ENCODE assay signal across 29 cellular contexts in the genomic region with DNA sequence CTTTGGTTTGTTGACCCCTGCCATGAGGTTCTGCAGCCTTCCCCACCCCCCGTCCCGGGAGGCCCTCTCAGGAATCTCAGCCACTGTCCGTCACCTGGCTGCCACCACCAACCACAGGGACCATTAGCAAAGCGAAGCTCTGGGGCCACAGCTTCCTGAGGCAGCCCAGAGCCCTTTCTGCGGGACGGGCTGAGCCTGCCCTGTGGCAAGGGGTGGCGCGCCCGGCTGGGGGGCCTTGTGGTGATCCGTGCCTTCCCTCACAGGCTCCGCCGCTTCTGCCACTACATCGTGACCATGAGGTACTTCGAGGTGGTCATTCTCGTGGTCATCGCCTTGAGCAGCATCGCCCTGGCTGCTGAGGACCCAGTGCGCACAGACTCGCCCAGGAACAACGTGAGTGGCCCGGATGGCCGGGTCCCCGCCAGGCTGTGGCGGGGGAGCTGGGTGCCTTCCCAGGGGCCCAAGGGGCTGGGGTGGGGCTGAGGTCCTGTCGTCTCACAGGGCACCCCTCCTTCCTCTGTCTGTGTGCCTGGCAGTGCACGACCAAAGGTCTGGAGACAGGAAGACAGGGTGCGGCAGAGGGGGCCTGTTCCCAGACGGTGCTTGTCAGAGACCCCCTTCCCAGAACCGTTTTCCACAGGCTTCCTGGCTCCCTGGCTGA.
DNase-seq lines count a peak whose midpoint lies in the region; ATAC-seq, FAIRE-seq and TF ChIP-seq lines count a peak whose summit lies in the region.
"Had no signal": no experiment of that assay in that cellular context is flagged by ENCODE, and none has a peak within 500 bp of the region (broad histone marks: within the 10 kb centered on the region; RNA-seq: fewer than 3 reads in every experiment).

No MANE protein-coding gene starts in this region.

- no peak overlapping the region for H3K27ac ChIP-seq in colonic mucosa
- H3K27ac ChIP-seq: ascending aorta, gastroesophageal sphincter, PC-9, skin epidermis had no signal

- no peak overlapping the region for H3K4me3 Mint-ChIP-seq in T-helper 17 cell
- H3K4me3 Mint-ChIP-seq: activated naive CD8-positive, alpha-beta T cell treated with anti-CD3 and anti-CD28 coated beads, Interleukin-2, amount 10 ng/mL, durations not matched to agents 7 days and 5 days; naive thymus-derived CD8-positive, alpha-beta T cell had no signal

- ATAC-seq in HG02981 (IDR thresholded peaks at IDR 0.05; ENCODE audit: unreplicated experiment) (no peak), T-helper 17 cell (no peak)
- ATAC-seq: gastroesophageal sphincter; left ventricle myocardium superior; naive thymus-derived CD8-positive, alpha-beta T cell had no signal

- intact Hi-C loops in colonic mucosa (cut with DNase I) (no loop called here), posterior vena cava (cut with DNase I) (no loop called here)

- peak; percentile 15 for DNase-seq in 8988T
- DNase-seq in D721Med (ENCODE audit: insufficient read length, low spot score) = peak; percentile 4
- DNase-seq in colonic mucosa = peak; percentile 9
- DNase-seq in posterior vena cava (ENCODE audit: low spot score) = peak; percentile 73
- no peak for DNase-seq in NCI-H446 treated with DMSO at 0.1 percent for 48 hours (lab: John Stamatoyannopoulos, UW)
- DNase-seq in hippocampal formation (lab: John Stamatoyannopoulos, UW) = no peak
- no peak for DNase-seq in T-helper 17 cell
- DNase-seq: activated naive CD8-positive, alpha-beta T cell treated with anti-CD3 and anti-CD28 coated beads, Interleukin-2, amount 10 ng/mL, durations not matched to agents 7 days and 5 days; caudate nucleus; COR-L47; DMS79 treated with DMSO at 0.1 percent for 48 hours; GF-D8; hypothalamus; Karpas-422; left ventricle myocardium superior; NCI-H1436; NCI-H510A; occipital lobe; PC-9; SHP77 treated with DMSO at 0.1 percent for 48 hours; stimulated activated CD4-positive, alpha-beta T cell treated with anti-CD3 and anti-CD28 coated beads, Interleukin-2, amount 100 ng/mL, for 24 hours; SW 1271; trophoblast cell had no signal

- peaks cover 6% of the 10 kb centered on the region for H3K36me3 Mint-ChIP-seq in T-helper 17 cell (ENCODE audit: low read depth)
- H3K36me3 Mint-ChIP-seq: activated naive CD8-positive, alpha-beta T cell treated with anti-CD3 and anti-CD28 coated beads, Interleukin-2, amount 10 ng/mL, durations not matched to agents 7 days and 5 days; naive thymus-derived CD8-positive, alpha-beta T cell had no signal

- no peak overlapping the region for H3K4me3 ChIP-seq in colonic mucosa
- H3K4me3 ChIP-seq: ascending aorta, gastroesophageal sphincter, PC-9, skin epidermis had no signal

- no peak overlapping the region for H3K9ac ChIP-seq in colonic mucosa (ENCODE audit: low read depth in 2 of 2, low read length in 2 of 2)

- H3K27me3 ChIP-seq in colonic mucosa = no peaks in the 10 kb centered on the region
- H3K27me3 ChIP-seq: ascending aorta had no signal

- no peak overlapping the region for H3K27ac Mint-ChIP-seq in T-helper 17 cell
- H3K27ac Mint-ChIP-seq: activated naive CD8-positive, alpha-beta T cell treated with anti-CD3 and anti-CD28 coated beads, Interleukin-2, amount 10 ng/mL, durations not matched to agents 7 days and 5 days; naive thymus-derived CD8-positive, alpha-beta T cell had no signal

- no peak for FAIRE-seq in D721Med (lab: Jason Lieb, UNC)
- FAIRE-seq: endothelial cell of umbilical vein had no signal

- TF ChIP-seq CTCF in D721Med (IDR thresholded peaks at IDR 0.05; ENCODE audit: insufficient read depth, missing control alignments) = no peak
- TF ChIP-seq CTCF in colonic mucosa (IDR thresholded peaks at IDR 0.05) = no peak

- H3K27me3 Mint-ChIP-seq in T-helper 17 cell = peaks cover 58% of the 10 kb centered on the region

- no peaks in the 10 kb centered on the region for H3K36me3 ChIP-seq in colonic mucosa
- H3K36me3 ChIP-seq: ascending aorta, gastroesophageal sphincter had no signal

- H3K9me3 ChIP-seq in colonic mucosa (no peaks in the 10 kb centered on the region), T-helper 17 cell (ENCODE audit: control insufficient read depth, low read length, poor library complexity, severe bottlenecking) (no peaks in the 10 kb centered on the region)
- H3K9me3 ChIP-seq: ascending aorta, gastroesophageal sphincter had no signal

- no peaks in the 10 kb centered on the region for H3K4me1 ChIP-seq in colonic mucosa
- H3K4me1 ChIP-seq: ascending aorta, gastroesophageal sphincter had no signal

- H3K4me1 Mint-ChIP-seq in T-helper 17 cell = peaks cover 11% of the 10 kb centered on the region
- H3K4me1 Mint-ChIP-seq: activated naive CD8-positive, alpha-beta T cell treated with anti-CD3 and anti-CD28 coated beads, Interleukin-2, amount 10 ng/mL, durations not matched to agents 7 days and 5 days; naive thymus-derived CD8-positive, alpha-beta T cell had no signal

Comparison
In these comparisons a context has a peak if more than half of its experiments do, and no peak if none do; other contexts are left out.
1. DNase-seq: peak in 8988T (single experiment), D721Med (single experiment), colonic mucosa (single experiment) and posterior vena cava (single experiment); none in NCI-H446 treated with DMSO at 0.1 percent for 48 hours (single experiment), hippocampal formation (0 of 2) and T-helper 17 cell (0 of 3).